Comparison of ENCODE assay signal across 24 cellular contexts in the genomic region with DNA sequence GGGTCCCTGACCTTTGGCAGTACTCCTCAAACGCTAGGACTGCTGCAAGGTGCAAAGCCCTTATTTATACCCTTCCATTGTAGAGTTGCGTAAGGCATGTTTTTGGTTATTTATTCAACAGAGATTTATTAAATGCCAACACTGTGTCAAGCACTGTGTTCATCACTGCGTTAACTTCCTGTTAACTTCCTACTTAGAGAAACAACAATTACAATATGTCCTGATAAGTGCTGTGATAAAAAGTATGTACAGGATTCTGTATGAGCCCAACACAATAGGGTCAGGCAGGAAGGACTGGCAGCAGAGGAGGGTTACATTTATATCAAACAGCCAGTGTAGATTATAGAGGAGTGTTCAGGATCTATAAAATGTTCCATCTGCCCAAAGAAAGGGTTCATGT.
DNase-seq lines count a peak whose midpoint lies in the region; ATAC-seq, FAIRE-seq and TF ChIP-seq lines count a peak whose summit lies in the region.
"Had no signal": no experiment of that assay in that cellular context is flagged by ENCODE, and none has a peak within 500 bp of the region (broad histone marks: within the 10 kb centered on the region; RNA-seq: fewer than 3 reads in every experiment).

No MANE protein-coding gene starts in this region.

- H3K36me3 ChIP-seq in A673 (ENCODE audit: insufficient read depth, low read length, poor library complexity, severe bottlenecking): no peaks in the 10 kb centered on the region
- no peaks in the 10 kb centered on the region for H3K36me3 ChIP-seq in endothelial cell of umbilical vein (ENCODE audit: control insufficient read depth in 2 of 2, extremely low read depth in 1 of 2, insufficient read depth in 2 of 2, low read length in 2 of 2)
- no peaks in the 10 kb centered on the region for H3K36me3 ChIP-seq in neuronal stem cell (replicated peaks in 1 of 2; ENCODE audit: control insufficient read depth in 2 of 2, insufficient read depth in 2 of 2, low read length in 2 of 2)
- H3K36me3 ChIP-seq: BLaER1 treated with 17β-estradiol and CSF1 and Interleukin-3, amounts not matched to agents 10 nM and 100 nM had no signal

- H3K9me1 ChIP-seq in endothelial cell of umbilical vein (replicated peaks; ENCODE audit: control insufficient read depth, extremely low read depth, insufficient read depth, low read length): no peaks in the 10 kb centered on the region

- no peak overlapping the region for H2AK5ac ChIP-seq in neuronal stem cell (ENCODE audit: low read depth, low read length)

- H4K8ac ChIP-seq in neuronal stem cell (ENCODE audit: low read depth, low read length): no peak overlapping the region

- H3K9ac ChIP-seq in endothelial cell of umbilical vein (replicated peaks; ENCODE audit: extremely low read depth, insufficient read depth, low read length) (no peak overlapping the region), neuronal stem cell (ENCODE audit: low read depth, low read length, poor library complexity) (no peak overlapping the region)
- H3K9ac ChIP-seq: BLaER1 treated with 17β-estradiol and CSF1 and Interleukin-3, amounts not matched to agents 10 nM and 100 nM had no signal

- H3K9me3 ChIP-seq in A673 (ENCODE audit: low read depth, low read length, poor library complexity, severe bottlenecking) (peaks cover 3% of the 10 kb centered on the region), endothelial cell of umbilical vein (replicated peaks; ENCODE audit: control insufficient read depth, insufficient read depth, low read length) (no peaks in the 10 kb centered on the region), neuronal stem cell (replicated peaks in 1 of 2; ENCODE audit: control insufficient read depth in 2 of 2, insufficient read depth in 1 of 2, low read depth in 1 of 2, low read length in 2 of 2) (no peaks in the 10 kb centered on the region)
- H3K9me3 ChIP-seq: BLaER1 treated with 17β-estradiol and CSF1 and Interleukin-3, amounts not matched to agents 10 nM and 100 nM had no signal

- H3K4me2 ChIP-seq in endothelial cell of umbilical vein (ENCODE audit: insufficient read depth, low read length) (peak overlapping the region; percentile 17), neuronal stem cell (ENCODE audit: insufficient read depth, low read length, poor library complexity, severe bottlenecking) (no peak overlapping the region)
- H3K4me2 ChIP-seq: BLaER1 treated with 17β-estradiol and CSF1 and Interleukin-3, amounts not matched to agents 10 nM and 100 nM had no signal

- H2BK120ac ChIP-seq in neuronal stem cell (ENCODE audit: low read depth, low read length): no peak overlapping the region

- no peaks in the 10 kb centered on the region for H3K4me1 ChIP-seq in A673 (ENCODE audit: insufficient read depth, low read length, poor library complexity, severe bottlenecking)
- peaks cover 18% of the 10 kb centered on the region for H3K4me1 ChIP-seq in endothelial cell of umbilical vein (ENCODE audit: control insufficient read depth, extremely low read depth, insufficient read depth, low read length)
- no peaks in the 10 kb centered on the region for H3K4me1 ChIP-seq in neuronal stem cell (ENCODE audit: control insufficient read depth in 2 of 2, insufficient read depth in 1 of 2, low read depth in 1 of 2, low read length in 2 of 2)

- DNase-seq in A673 (ENCODE audit: low spot score) (peak; percentile 10), LNCaP clone FGC (ENCODE audit: low read depth) (peak; percentile 73), endothelial cell of umbilical vein (ENCODE audit: low read depth, low spot score) (peak; percentile 53), neuronal stem cell (ENCODE audit: low spot score) (no peak)
- DNase-seq in activated CD4-positive, alpha-beta T cell treated with anti-CD3 and anti-CD28 coated beads for 1 hour: no peak
- DNase-seq: 8988T; AML-193; CD4-positive, alpha-beta memory T cell; CD8-positive, alpha-beta memory T cell; COR-L47; DMS 273 treated with DMSO at 0.1 percent for 48 hours; DMS153; DMS53; DMS79; DND-41; EL; GDM1 had no signal

- H2BK15ac ChIP-seq in neuronal stem cell (ENCODE audit: low read length): no peak overlapping the region

- no peak overlapping the region for H2BK12ac ChIP-seq in neuronal stem cell (ENCODE audit: low read length)

- POLR2A ChIA-PET in A673 (lab: Charles Lee; ENCODE audit: low non-redundant PET) (no interaction called here), endothelial cell of umbilical vein (lab: Charles Lee) (no interaction called here)

- H3K4me3 ChIP-seq in A673 (ENCODE audit: low read depth, low read length, poor library complexity, severe bottlenecking) (no peak overlapping the region), LNCaP clone FGC (ENCODE audit: low read depth, low read length) (no peak overlapping the region), endothelial cell of umbilical vein (replicated peaks in 1 of 3; ENCODE audit: insufficient read depth in 1 of 3, low read depth in 1 of 3, low read length in 3 of 3) (no peak overlapping the region), neuronal stem cell (ENCODE audit: low read length in 2 of 2) (no peak overlapping the region)
- H3K4me3 ChIP-seq: BLaER1 treated with 17β-estradiol and CSF1 and Interleukin-3, amounts not matched to agents 10 nM and 100 nM; GM12878 had no signal

- dilution Hi-C loops in endothelial cell of umbilical vein (cut with MboI; ENCODE audit: extremely low pct_ligation_motif_present, low sequenced_read_pairs): no loop called here

- intact Hi-C loops in A673 (cut with micrococcal nuclease; ENCODE audit: unreplicated experiment) (no loop called here), endothelial cell of umbilical vein (cut with micrococcal nuclease) (loop anchor here (5.0 kb wide), 1 partner anchor 187 kb away; no protein-coding TSS in a partner anchor)

- no peak overlapping the region for H3K18ac ChIP-seq in neuronal stem cell (ENCODE audit: low read length)

- no peak for TF ChIP-seq POLR2A in endothelial cell of umbilical vein (IDR thresholded peaks at IDR 0.05; ENCODE audit: low read depth, low read length)

- TF ChIP-seq CTCF in A673 (conservative IDR thresholded peaks at IDR 0.05; ENCODE audit: low read depth, low read length): no peak
- TF ChIP-seq CTCF in LNCaP clone FGC (IDR thresholded peaks at IDR 0.05; ENCODE audit: control insufficient read depth, extremely low read depth, insufficient read depth): no peak
- no peak for TF ChIP-seq CTCF in endothelial cell of umbilical vein (IDR thresholded peaks at IDR 0.05; ENCODE audit: extremely low read depth in 1 of 2, insufficient read depth in 1 of 2, low read depth in 1 of 2, low read length in 2 of 2)

- no peak for FAIRE-seq in endothelial cell of umbilical vein (lab: Jason Lieb, UNC)
- FAIRE-seq: A204.1, GM12878, GM12892, GM18507 had no signal

- ATAC-seq in HG03469 (IDR thresholded peaks at IDR 0.05; ENCODE audit: unreplicated experiment): no peak
- ATAC-seq: GM12878 had no signal

- no peaks in the 10 kb centered on the region for H3K27me3 ChIP-seq in A673 (replicated peaks; ENCODE audit: insufficient read depth, low read depth, low read length, poor library complexity)
- no peaks in the 10 kb centered on the region for H3K27me3 ChIP-seq in endothelial cell of umbilical vein (ENCODE audit: control insufficient read depth in 2 of 2, insufficient read depth in 2 of 2, low read length in 2 of 2)
- H3K27me3 ChIP-seq in neuronal stem cell (ENCODE audit: control insufficient read depth in 3 of 3, insufficient read depth in 3 of 3, low read depth in 1 of 3, low read length in 3 of 3): no peaks in the 10 kb centered on the region
- H3K27me3 ChIP-seq: BLaER1 treated with 17β-estradiol and CSF1 and Interleukin-3, amounts not matched to agents 10 nM and 100 nM had no signal

- H2BK5ac ChIP-seq in neuronal stem cell (ENCODE audit: low read length): no peak overlapping the region

- BruUV-seq in A673 (replicated peaks; lab: Mats Ljungman, UMichigan) (no TSS peak), endothelial cell of umbilical vein (replicated peaks; lab: Mats Ljungman, UMichigan) (no TSS peak)

- no peak overlapping the region for H3K23ac ChIP-seq in neuronal stem cell (ENCODE audit: low read depth, low read length, poor library complexity)

- H3K79me1 ChIP-seq in neuronal stem cell (ENCODE audit: low read depth, low read length): no peaks in the 10 kb centered on the region

- CTCF ChIA-PET in A673 (lab: Charles Lee): no interaction called here
- CTCF ChIA-PET in endothelial cell of umbilical vein (lab: Charles Lee): no interaction called here

- H3K4ac ChIP-seq in neuronal stem cell (ENCODE audit: low read length): no peak overlapping the region

- no CpG with 5 or more reads among the region's 3 CpGs for WGBS in neuronal stem cell (ENCODE audit: extremely low coverage in 2 of 2, insufficient read length in 2 of 2, insufficient replicate concordance in 1 of 2), 2 donors

- no peaks in the 10 kb centered on the region for H4K20me1 ChIP-seq in endothelial cell of umbilical vein (replicated peaks; ENCODE audit: control insufficient read depth, extremely low read depth, insufficient read depth, low read length)
- H4K20me1 ChIP-seq: BLaER1 treated with 17β-estradiol and CSF1 and Interleukin-3, amounts not matched to agents 10 nM and 100 nM had no signal

- H4K91ac ChIP-seq in neuronal stem cell (ENCODE audit: low read depth, low read length, poor library complexity): no peak overlapping the region

- H3K27ac ChIP-seq in A673 (ENCODE audit: low read depth, low read length, poor library complexity, severe bottlenecking) (no peak overlapping the region), endothelial cell of umbilical vein (ENCODE audit: insufficient read depth, low read depth, low read length) (no peak overlapping the region), neuronal stem cell (replicated peaks; ENCODE audit: low read length) (no peak overlapping the region)
- H3K27ac ChIP-seq: BLaER1 treated with 17β-estradiol and CSF1 and Interleukin-3, amounts not matched to agents 10 nM and 100 nM; C4-2B had no signal

- H3K14ac ChIP-seq in neuronal stem cell (ENCODE audit: low read length): no peak overlapping the region

- H2AFZ ChIP-seq in endothelial cell of umbilical vein (ENCODE audit: low read depth, low read length) (no peak overlapping the region), neuronal stem cell (ENCODE audit: low read length) (no peak overlapping the region)

- no peaks in the 10 kb centered on the region for H3K79me2 ChIP-seq in endothelial cell of umbilical vein (ENCODE audit: control insufficient read depth, insufficient read depth, low read length)

TF ChIP-seq in endothelial cell of umbilical vein, 7 proteins besides CTCF, POLR2A, EP300 and RAD21:
- peak; percentile 6 for TF ChIP-seq JUN (IDR thresholded peaks at IDR 0.05; ENCODE audit: borderline replicate concordance, insufficient read depth, insufficient read length, low read depth)
- TF ChIP-seq GATA2 (IDR thresholded peaks at IDR 0.05; ENCODE audit: insufficient read depth, insufficient read length, low read depth, low read length): peak; percentile 81
- no peak for TF ChIP-seq FOS (IDR thresholded peaks at IDR 0.05; ENCODE audit: borderline replicate concordance, insufficient read depth, low read length)
- peak; percentile 33 for TF ChIP-seq POLR2AphosphoS5 (IDR thresholded peaks at IDR 0.05; ENCODE audit: insufficient read depth, low read depth, low read length)

Comparison
In these comparisons a context has a peak if more than half of its experiments do, and no peak if none do; other contexts are left out.
1. DNase-seq: peak in A673 (single experiment), LNCaP clone FGC (single experiment) and endothelial cell of umbilical vein (single experiment); none in activated CD4-positive, alpha-beta T cell treated with anti-CD3 and anti-CD28 coated beads for 1 hour (single experiment) and neuronal stem cell (single experiment).